Comparison of ENCODE assay signal across 13 cellular contexts in genomic region chrX:19627533-19627932, GRCh38.
DNase-seq lines count a peak whose midpoint lies in the region; ATAC-seq and TF ChIP-seq lines count a peak whose summit lies in the region.
"Had no signal": no experiment of that assay in that cellular context is flagged by ENCODE, and none has a peak within 500 bp of the region (broad histone marks: within the 10 kb centered on the region; RNA-seq: fewer than 3 reads in every experiment).

No MANE protein-coding gene starts in this region.

- CTCF ChIA-PET in CD4-positive, alpha-beta T cell (lab: Charles Lee), result no interaction called here

- H3K36me3 Mint-ChIP-seq in CD4-positive, alpha-beta T cell (ENCODE audit: low read depth), result peaks cover 72% of the 10 kb centered on the region
- H3K36me3 Mint-ChIP-seq in activated T-cell treated with anti-CD3 and anti-CD28 coated beads, Interleukin-2, amount 50 U/mL, for 72 hours (ENCODE audit: insufficient read depth in 2 of 2), result peaks cover under 1 to 4% of the 10 kb centered on the region in 2 donors
- H3K36me3 Mint-ChIP-seq in immature natural killer cell, result no peaks in the 10 kb centered on the region

- H3K27me3 Mint-ChIP-seq in CD4-positive, alpha-beta T cell, result no peaks in the 10 kb centered on the region
- peaks cover 8% of the 10 kb centered on the region for H3K27me3 Mint-ChIP-seq in activated T-cell treated with anti-CD3 and anti-CD28 coated beads, Interleukin-2, amount 50 U/mL, for 72 hours (ENCODE audit: low read depth)
- H3K27me3 Mint-ChIP-seq in immature natural killer cell (ENCODE audit: low read depth in 3 of 3), result peaks cover 4 to 13% (median 12%) of the 10 kb centered on the region in 3 donors

- H3K4me1 Mint-ChIP-seq in CD4-positive, alpha-beta T cell (ENCODE audit: low read depth), result peaks cover 46% of the 10 kb centered on the region
- H3K4me1 Mint-ChIP-seq in activated T-cell treated with anti-CD3 and anti-CD28 coated beads, Interleukin-2, amount 50 U/mL, for 72 hours (ENCODE audit: low read depth), result peaks cover 68% of the 10 kb centered on the region
- H3K4me1 Mint-ChIP-seq in immature natural killer cell, result peaks cover 70 to 83% of the 10 kb centered on the region in 2 donors

- no peaks in the 10 kb centered on the region for H3K9me3 ChIP-seq in CD4-positive, alpha-beta T cell (ENCODE audit: control insufficient read depth, low read length)
- H3K9me3 ChIP-seq: psoas muscle, uterus had no signal

- H3K27me3 ChIP-seq in CD4-positive, alpha-beta T cell (ENCODE audit: control insufficient read depth, insufficient read depth, low read length), result no peaks in the 10 kb centered on the region
- H3K27me3 ChIP-seq: uterus had no signal

- in situ Hi-C loops in KBM-7 (cut with MboI; ENCODE audit: low pct_unique_long_range_greater_than_20kb, low sequenced_read_pairs), result no loop called here

- POLR2A ChIA-PET in CD4-positive, alpha-beta T cell (lab: Charles Lee), result no interaction called here

- H3K9me3 Mint-ChIP-seq in CD4-positive, alpha-beta T cell, result no peaks in the 10 kb centered on the region
- H3K9me3 Mint-ChIP-seq in activated T-cell treated with anti-CD3 and anti-CD28 coated beads, Interleukin-2, amount 50 U/mL, for 72 hours, result no peaks in the 10 kb centered on the region
- no peaks in the 10 kb centered on the region for H3K9me3 Mint-ChIP-seq in immature natural killer cell

- H3K4me3 Mint-ChIP-seq in CD4-positive, alpha-beta T cell, result no peak overlapping the region
- peak overlapping the region in 1 of 2 donors; percentile 60 for H3K4me3 Mint-ChIP-seq in activated T-cell treated with anti-CD3 and anti-CD28 coated beads, Interleukin-2, amount 50 U/mL, for 72 hours
- no peak overlapping the region for H3K4me3 Mint-ChIP-seq in immature natural killer cell

- no peak for DNase-seq in CD4-positive, alpha-beta T cell
- DNase-seq in KBM-7, result peak; percentile 11
- peak in 1 of 2 donors; percentile 12 for DNase-seq in activated T-cell treated with anti-CD3 and anti-CD28 coated beads, Interleukin-2, amount 50 U/mL, for 72 hours
- no peak for DNase-seq in immature natural killer cell
- no peak for DNase-seq in D341Med (ENCODE audit: low spot score)
- DNase-seq in left cardiac atrium, result no peak
- DNase-seq: glutamatergic neuron, NCI-H1048, NCI-H510A treated with DMSO at 0.1 percent for 48 hours had no signal

- TF ChIP-seq CTCF in CD4-positive, alpha-beta T cell (IDR thresholded peaks at IDR 0.05), result no peak

- peak overlapping the region; percentile 35 for H3K27ac ChIP-seq in CD4-positive, alpha-beta T cell (ENCODE audit: low read depth, low read length)
- H3K27ac ChIP-seq: psoas muscle, uterus had no signal

- peak overlapping the region; percentile 70 for H3K27ac Mint-ChIP-seq in CD4-positive, alpha-beta T cell
- no peak overlapping the region for H3K27ac Mint-ChIP-seq in activated T-cell treated with anti-CD3 and anti-CD28 coated beads, Interleukin-2, amount 50 U/mL, for 72 hours
- peak overlapping the region in 5 of 6 donors; percentile 9 to 62 (median 49) for H3K27ac Mint-ChIP-seq in immature natural killer cell

- intact Hi-C loops in CD4-positive, alpha-beta T cell (cut with DNase I, micrococcal nuclease), result no loop called here
- intact Hi-C loops in left cardiac atrium (cut with DNase I), result no loop called here

- no peak for ATAC-seq in CD4-positive, alpha-beta T cell (ENCODE audit: poor library complexity)
- peak; percentile 54 to 63 for ATAC-seq in activated T-cell treated with anti-CD3 and anti-CD28 coated beads, Interleukin-2, amount 50 U/mL, for 72 hours (replicated peaks in 1 of 2)
- ATAC-seq in HG02798 (IDR thresholded peaks at IDR 0.05; ENCODE audit: poor library complexity, unreplicated experiment) (no peak), GM21526 (IDR thresholded peaks at IDR 0.05; ENCODE audit: low FRiP score, unreplicated experiment) (no peak), left cardiac atrium (no peak)

Comparison
In these comparisons a context has a peak if more than half of its experiments do, and no peak if none do; other contexts are left out.
1. ATAC-seq: peak in activated T-cell treated with anti-CD3 and anti-CD28 coated beads, Interleukin-2, amount 50 U/mL, for 72 hours (2 of 2); none in CD4-positive, alpha-beta T cell (single experiment), HG02798 (single experiment), GM21526 (single experiment) and left cardiac atrium (0 of 2).